1 cellular context compared by ENCODE assay signal in the genomic region with DNA sequence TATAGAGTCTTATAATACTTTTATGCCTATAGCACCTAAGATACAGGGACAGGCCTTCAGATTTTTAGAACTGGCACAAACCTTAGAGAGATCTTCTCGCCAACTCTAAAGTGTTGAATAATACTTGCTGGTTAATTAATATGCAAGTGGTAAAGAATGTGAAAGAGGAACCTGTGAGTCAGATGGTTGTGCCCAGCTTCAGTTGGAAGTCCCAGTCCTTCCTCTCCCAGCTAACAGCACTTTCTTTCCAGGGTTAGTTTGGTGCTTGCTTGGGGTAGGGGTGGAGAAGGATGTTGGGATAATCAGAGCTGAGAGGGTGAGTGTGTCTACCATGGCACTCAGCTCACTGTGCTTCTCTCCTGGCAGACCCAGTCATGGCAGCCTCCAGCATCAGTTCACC.
TF ChIP-seq lines count a peak whose summit lies in the region.

No MANE protein-coding gene starts in this region.

TF ChIP-seq in H1, 55 proteins besides CTCF, POLR2A, EP300 and RAD21:
- TF ChIP-seq GTF2F1 (IDR thresholded peaks at IDR 0.05; ENCODE audit: borderline replicate concordance, low read depth, low read length) (no peak), GABPA (IDR thresholded peaks at IDR 0.05; ENCODE audit: borderline replicate concordance, insufficient read depth, low read length) (no peak), POU5F1 (IDR thresholded peaks at IDR 0.05; ENCODE audit: low read depth, low read length) (no peak), BACH1 (IDR thresholded peaks at IDR 0.05; ENCODE audit: low read length) (no peak), RFX5 (IDR thresholded peaks at IDR 0.05; ENCODE audit: borderline replicate concordance, low read depth, low read length) (no peak), SP1 (IDR thresholded peaks at IDR 0.05; ENCODE audit: low read depth, low read length) (no peak), TBP (IDR thresholded peaks at IDR 0.05; ENCODE audit: low read depth, low read length) (no peak)
- TF ChIP-seq, protein P1, sequence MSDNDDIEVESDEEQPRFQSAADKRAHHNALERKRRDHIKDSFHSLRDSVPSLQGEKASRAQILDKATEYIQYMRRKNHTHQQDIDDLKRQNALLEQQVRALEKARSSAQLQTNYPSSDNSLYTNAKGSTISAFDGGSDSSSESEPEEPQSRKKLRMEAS (IDR thresholded peaks at IDR 0.05): no peak
